Comparison of ENCODE assay signal across 20 cellular contexts in the genomic region with DNA sequence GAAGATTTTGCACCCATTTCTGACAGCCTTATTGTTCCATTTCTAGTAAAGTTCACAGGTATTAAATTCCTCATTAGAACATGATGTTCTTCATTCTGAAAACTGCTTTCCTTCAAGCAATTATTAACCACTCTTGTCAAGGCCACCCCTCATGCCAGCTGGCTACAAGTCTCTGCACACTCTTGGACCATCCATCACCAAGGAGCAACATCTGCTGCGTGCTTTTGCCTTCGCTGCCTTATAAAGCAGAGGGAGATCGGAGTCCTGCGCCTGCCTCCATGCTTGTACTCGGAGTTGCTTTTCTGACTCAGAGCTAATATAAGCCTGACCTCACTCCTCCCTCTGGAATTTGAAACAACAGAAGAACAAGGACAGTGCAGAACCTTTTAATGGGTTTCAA.
"Had no signal": no experiment of that assay in that cellular context is flagged by ENCODE, and none has a peak within 500 bp of the region (broad histone marks: within the 10 kb centered on the region; RNA-seq: fewer than 3 reads in every experiment).

No MANE protein-coding gene starts in this region.

- H3K27ac ChIP-seq: hepatocyte, neural progenitor cell, thyroid gland, vagina had no signal

- FAIRE-seq: bronchial epithelial cell, kidney had no signal

- H3K27me3 ChIP-seq: hepatocyte, neural progenitor cell, thyroid gland, vagina had no signal

- H3K36me3 ChIP-seq: neural progenitor cell, thyroid gland, vagina had no signal

- ATAC-seq: activated T-helper 17 cell treated with anti-CD3 and anti-CD28 coated beads, Interleukin-2, amount 50 U/mL, for 72 hours; stimulated activated naive CD8-positive, alpha-beta T cell treated with anti-CD3 and anti-CD28 coated beads, Interleukin-15, Interleukin-2, amounts not matched to agents 100 U/mL and 50 U/mL, for 24 hours had no signal

- DNase-seq: activated CD4-positive, alpha-beta T cell treated with anti-CD3 and anti-CD28 coated beads, Interleukin-2, amount 50 U/mL, for 1 hour; activated CD4-positive, CD25-positive, alpha-beta regulatory T cell; activated naive CD4-positive, alpha-beta T cell treated with Interleukin-2 at 50 U/mL for 16 hours; anterior cingulate cortex; dorsolateral prefrontal cortex; endodermal cell; kidney; midbrain; naive B cell; posterior cingulate gyrus; stimulated activated naive CD8-positive, alpha-beta T cell treated with anti-CD3 and anti-CD28 coated beads, Interleukin-15, Interleukin-2, amounts not matched to agents 100 U/mL and 50 U/mL, for 24 hours; SW 1271; thyroid gland had no signal

- H3K9me3 ChIP-seq: thyroid gland, vagina had no signal

- H3K4me3 ChIP-seq: hepatocyte, lung, neural progenitor cell, smooth muscle cell, thyroid gland, vagina had no signal

- H3K4me1 ChIP-seq: neural progenitor cell, thyroid gland, vagina had no signal
